9 cellular contexts compared by ENCODE assay signal in genomic region chr20:19786311-19786710, GRCh38. TPM values are rescaled to one million over a fixed set of nuclear protein-coding genes. Genes with fewer than 3 reads are reported as not detected.
DNase-seq lines count a peak whose midpoint lies in the region; ATAC-seq, FAIRE-seq and TF ChIP-seq lines count a peak whose summit lies in the region.
"Had no signal": no experiment of that assay in that cellular context is flagged by ENCODE, and none has a peak within 500 bp of the region (broad histone marks: within the 10 kb centered on the region; RNA-seq: fewer than 3 reads in every experiment).

No MANE protein-coding gene starts in this region.

- ATAC-seq in A549 (no peak), GM18867 (IDR thresholded peaks at IDR 0.05; ENCODE audit: unreplicated experiment) (no peak), GM18870 (IDR thresholded peaks at IDR 0.05; ENCODE audit: unreplicated experiment) (no peak)

- H3K4me3 ChIP-seq in A549: no peak overlapping the region
- H3K4me3 ChIP-seq in MG63: no peak overlapping the region
- H3K4me3 ChIP-seq in astrocyte of the cerebellum (ENCODE audit: low read depth, low read length): no peak overlapping the region

- FAIRE-seq in A549 (lab: Jason Lieb, UNC): no peak
- FAIRE-seq: HTR-8/SVneo had no signal

- CTCF ChIA-PET in A549 (lab: Yijun Ruan, JAX): interaction anchor here (0.9 to 6.8 kb wide), 23 partner anchors 11 to 1150 kb away, joined by 3 to 130 read pairs (median 16); partner anchors contain the start of gene NAA20

- H3K36me3 ChIP-seq in MG63: no peaks in the 10 kb centered on the region

- H3K27me3 ChIP-seq in MG63: no peaks in the 10 kb centered on the region

- POLR2A ChIA-PET in A549 (lab: Yijun Ruan, JAX): interaction anchor here (0.7 to 4.9 kb wide), 3 partner anchors 28 to 190 kb away, joined by 3 to 23 read pairs (median 21); partner anchors contain the start of gene RIN2

- H3K27ac ChIP-seq in A549: peak overlapping the region; percentile 87 to 89

- in situ Hi-C loops in astrocyte of the cerebellum (cut with HindIII; ENCODE audit: low sequenced_read_pairs): loop anchor here (10.0 kb wide), 1 partner anchor 188 kb away; no protein-coding TSS in a partner anchor

- H3K9me3 ChIP-seq in A549 (peaks cover 18% of the 10 kb centered on the region), MG63 (no peaks in the 10 kb centered on the region)

- peak overlapping the region; percentile 79; the same call in 2 of the 3 replicates for H3K4me2 ChIP-seq in A549

- no peak for TF ChIP-seq POLR2A in A549 (IDR thresholded peaks at IDR 0.05; ENCODE audit: low read length)

- TF ChIP-seq CTCF in A549 (IDR thresholded peaks at IDR 0.05) (no peak), astrocyte of the cerebellum (IDR thresholded peaks at IDR 0.05; ENCODE audit: low read depth, low read length, missing control alignments) (no peak)

- DNase-seq in A549 (ENCODE audit: low read depth in 1 of 2, low spot score in 1 of 2) (no peak), MG63 (peak; percentile 43), astrocyte of the cerebellum (ENCODE audit: low read depth) (peak; percentile 94), islet precursor cell (peak; percentile 92), T-helper 9 cell (no peak)
- DNase-seq in NK-92 treated with Interleukin-12 subunit alpha and Interleukin-12 subunit beta, amount 100 ng/mL, for 24 hours (lab: John Stamatoyannopoulos, UW): no peak

- H3K4me1 ChIP-seq in A549: peaks cover 35% of the 10 kb centered on the region

- WGBS in A549 (ENCODE audit: missing lambda C conversion rate): 68% methylated on average over 5 of the region's 5 CpGs

- no peak for TF ChIP-seq EP300 in A549 (IDR thresholded peaks at IDR 0.05)

- TF ChIP-seq RAD21 in A549 (conservative IDR thresholded peaks at IDR 0.05 in 1 of 2, IDR thresholded peaks at IDR 0.05 in 1 of 2): no peak

TF ChIP-seq in A549, 52 proteins besides CTCF, POLR2A, EP300 and RAD21:
- TF ChIP-seq ZNF302 (CRISPR knock-in tag; IDR thresholded peaks at IDR 0.05) (no peak), SMC3 (IDR thresholded peaks at IDR 0.05) (no peak), KDM5A (IDR thresholded peaks at IDR 0.05) (no peak), CHD4 (IDR thresholded peaks at IDR 0.05; ENCODE audit: borderline replicate concordance) (no peak), ELK1 (IDR thresholded peaks at IDR 0.05; ENCODE audit: low read depth, low read length) (no peak), NFE2L2 (conservative IDR thresholded peaks at IDR 0.05; ENCODE audit: low read length) (no peak), MAX (IDR thresholded peaks at IDR 0.05) (no peak), TFCP2L1 (CRISPR knock-in tag; IDR thresholded peaks at IDR 0.05) (no peak), SREBF2 (IDR thresholded peaks at IDR 0.05) (no peak), JUNB (IDR thresholded peaks at IDR 0.05) (no peak), POLR2AphosphoS2 (conservative IDR thresholded peaks at IDR 0.05; ENCODE audit: low read length) (no peak), RNF2 (IDR thresholded peaks at IDR 0.05; ENCODE audit: borderline replicate concordance, low read depth) (no peak), FOXS1 (CRISPR knock-in tag; IDR thresholded peaks at IDR 0.05) (no peak), REST (IDR thresholded peaks at IDR 0.05) (no peak)

RNA-seq across cellular contexts. Expression of gene RIN2, which starts 28.3 kb away (rescaled TPM):
- polyA plus RNA-seq in A549 (2011; rRNA removed): 34.7 and 36.3 TPM in 2 replicates
- polyA plus RNA-seq in A549 (2012; cell fraction: cytosol; rRNA removed): 14.1 and 15.0 TPM in 2 replicates
- polyA plus RNA-seq in A549 (2012; cell fraction: nucleus; rRNA removed): 13.0 and 15.5 TPM in 2 replicates
- 22.4 to 23.3 TPM (median 22.7 TPM) in 3 replicates for polyA plus RNA-seq in A549 (2017; fragmentation: RNase III; extraction: RNeasy Plus Mini Kit Qiagen cat#74134 plus additional on column Dnase treatment)
- polyA minus RNA-seq in A549 (2011; rRNA and poly(A)+ RNA removed): 102 and 124 TPM in 2 replicates
- 14.3 and 15.2 TPM in 2 replicates for total RNA-seq in MG63 (2014; rRNA removed; shearing (Covaris generic); ENCODE audit: low replicate concordance)

Comparison
In these comparisons a context has a peak if more than half of its experiments do, and no peak if none do; other contexts are left out.
1. DNase-seq: peak in MG63 (single experiment), astrocyte of the cerebellum (single experiment) and islet precursor cell (single experiment); none in A549 (0 of 2), NK-92 treated with Interleukin-12 subunit alpha and Interleukin-12 subunit beta, amount 100 ng/mL, for 24 hours (single experiment) and T-helper 9 cell (single experiment).